In the genomic region with DNA sequence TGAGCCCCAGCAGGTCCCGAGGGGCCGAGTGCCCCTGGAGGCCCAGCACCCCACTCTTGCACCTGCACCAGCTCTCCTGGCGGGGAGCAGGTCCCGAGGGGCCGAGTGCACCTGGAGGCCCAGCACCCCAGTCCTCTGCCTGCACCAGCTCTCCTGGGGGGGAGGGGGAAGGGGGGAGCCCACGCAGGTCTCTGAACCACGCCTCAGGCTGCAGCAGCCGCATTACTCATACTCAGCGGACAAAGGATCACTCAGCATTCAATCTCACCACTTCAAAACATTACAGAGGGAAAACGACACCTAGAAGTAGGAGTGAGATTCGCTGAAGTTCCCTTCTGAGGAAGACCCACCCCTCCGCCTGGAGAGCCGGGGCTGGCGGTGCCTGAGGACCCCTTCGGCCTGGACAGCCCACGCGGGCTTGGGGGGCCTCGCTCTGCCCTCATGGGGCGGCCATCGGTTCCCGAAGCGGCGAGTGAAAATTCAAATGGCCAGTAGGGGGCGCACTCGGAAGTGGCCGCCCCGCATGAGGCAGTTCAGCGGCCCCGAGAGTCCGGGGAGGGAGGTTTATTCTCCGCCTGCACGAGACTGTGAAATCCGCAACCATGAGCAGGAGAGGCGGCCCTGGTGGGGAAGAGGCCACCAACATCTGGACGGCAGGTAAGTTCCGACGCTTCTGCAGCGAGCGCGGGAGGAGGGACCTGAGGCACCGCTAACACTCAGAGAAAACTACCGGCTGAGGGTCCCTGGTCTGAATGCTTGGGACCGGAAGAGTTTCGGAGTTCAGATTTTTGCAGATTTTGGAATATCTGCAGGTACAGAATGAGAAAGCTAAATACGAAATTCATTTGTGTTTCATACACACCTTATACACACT, we compare ENCODE assay signal across 8 cellular contexts. TPM values are rescaled to one million over a fixed set of nuclear protein-coding genes. Genes with fewer than 3 reads are reported as not detected.
DNase-seq lines count a peak whose midpoint lies in the region; FAIRE-seq and TF ChIP-seq lines count a peak whose summit lies in the region.

No MANE protein-coding gene starts in this region.

- TF ChIP-seq CTCF in GM10248 (IDR thresholded peaks at IDR 0.05; ENCODE audit: control extremely low read depth, extremely low read depth, low read depth, missing control alignments) (peak; percentile 85), kidney (IDR thresholded peaks at IDR 0.05; ENCODE audit: borderline replicate concordance, extremely low read depth, insufficient read depth) (peak; percentile 87)

- H3K4me3 ChIP-seq in kidney (ENCODE audit: low read length in 2 of 2) = peak overlapping the region; percentile 9 to 60

- DNase-seq in GM10248 (ENCODE audit: extremely low spot score) (peak; percentile 90), H4 (ENCODE audit: low spot score) (peak; percentile 71), LoVo (ENCODE audit: low spot score) (peak; percentile 59), kidney (peak; percentile 87), NCI-H1105 (lab: John Stamatoyannopoulos, UW) (no peak)
- peak; percentile 37 to 55 (median 54) for DNase-seq in activated CD4-positive, CD25-positive, alpha-beta regulatory T cell (lab: John Stamatoyannopoulos, UW)
- DNase-seq in central memory CD4-positive, alpha-beta T cell = peak; percentile 54
- DNase-seq in stimulated activated CD4-positive, alpha-beta T cell treated with anti-CD3 and anti-CD28 coated beads, Interleukin-1b, Interleukin-23, amount 100 ng/mL, for 24 hours (ENCODE audit: low read depth in 4 of 4, low spot score in 1 of 4) = peak; percentile 53 to 74 (median 56)

- no peak overlapping the region for H3K27ac ChIP-seq in kidney (ENCODE audit: low read depth in 2 of 2, low read length in 2 of 2)

- POLR2A ChIA-PET in GM10248 (lab: Yijun Ruan, JAX) = interaction anchor here (0.6 kb wide), 1 partner anchor 335 kb away, joined by 5 read pairs; no protein-coding TSS in a partner anchor

- no peak for FAIRE-seq in kidney (lab: Jason Lieb, UNC)

- peaks cover 10 to 16% of the 10 kb centered on the region in 2 donors for H3K4me1 ChIP-seq in kidney (ENCODE audit: control insufficient read depth in 1 of 2, insufficient read depth in 1 of 2, low read depth in 1 of 2, low read length in 2 of 2)

- CTCF ChIA-PET in GM10248 (lab: Yijun Ruan, JAX) = interaction anchor here (0.6 to 5.4 kb wide), 33 partner anchors 8 to 173 kb away, joined by 3 to 73 read pairs (median 4); a partner anchor contains a TSS

- intact Hi-C loops in kidney (cut with DNase I) = no loop called here

- no peaks in the 10 kb centered on the region for H3K9me3 ChIP-seq in kidney (ENCODE audit: control insufficient read depth in 1 of 2, low read length in 2 of 2)

- H3K9ac ChIP-seq in kidney (ENCODE audit: low read length in 2 of 2) = peak overlapping the region in 1 of 2 donors; percentile 40

- no peaks in the 10 kb centered on the region for H3K36me3 ChIP-seq in kidney (ENCODE audit: control insufficient read depth in 1 of 2, insufficient read depth in 2 of 2, low read length in 2 of 2)

RNA-seq across cellular contexts. Expression of a gene that starts 1.1 kb away (rescaled TPM):
- total RNA-seq in H4 (2014; rRNA removed; shearing (Covaris generic)) = 0.97 and 1.5 TPM in 2 replicates
- total RNA-seq in kidney = 5.2 TPM
- 4.8 TPM for polyA plus RNA-seq in kidney (ENCODE audit: insufficient read depth, low read depth, low replicate concordance)

RNA-seq across cellular contexts. Expression of a gene that starts 42.5 kb away (rescaled TPM):
- total RNA-seq in H4 (2014; rRNA removed; shearing (Covaris generic)) = 3.4 and 5.7 TPM in 2 replicates
- 10.3 TPM for total RNA-seq in kidney
- 7.6 TPM for polyA plus RNA-seq in kidney (ENCODE audit: insufficient read depth, low read depth, low replicate concordance)
